ENCODE assay signal across 2 cellular contexts in genomic region chr1:61042679-61043009, GRCh38.
TF ChIP-seq lines count a peak whose summit lies in the region.

No MANE protein-coding gene starts in this region.

TF ChIP-seq in H1, 55 proteins besides CTCF, POLR2A, EP300 and RAD21 (continued from another document):
- TF ChIP-seq BRCA1 (IDR thresholded peaks at IDR 0.05; ENCODE audit: low read depth, low read length) (no peak), HDAC6 (IDR thresholded peaks at IDR 0.05; ENCODE audit: low read depth, low read length) (no peak)

TF ChIP-seq in neural cell, 6 proteins besides CTCF, POLR2A, EP300 and RAD21 (continued from another document):
- TF ChIP-seq REST (IDR thresholded peaks at IDR 0.05; ENCODE audit: borderline replicate concordance) = no peak
